In the genomic region with DNA sequence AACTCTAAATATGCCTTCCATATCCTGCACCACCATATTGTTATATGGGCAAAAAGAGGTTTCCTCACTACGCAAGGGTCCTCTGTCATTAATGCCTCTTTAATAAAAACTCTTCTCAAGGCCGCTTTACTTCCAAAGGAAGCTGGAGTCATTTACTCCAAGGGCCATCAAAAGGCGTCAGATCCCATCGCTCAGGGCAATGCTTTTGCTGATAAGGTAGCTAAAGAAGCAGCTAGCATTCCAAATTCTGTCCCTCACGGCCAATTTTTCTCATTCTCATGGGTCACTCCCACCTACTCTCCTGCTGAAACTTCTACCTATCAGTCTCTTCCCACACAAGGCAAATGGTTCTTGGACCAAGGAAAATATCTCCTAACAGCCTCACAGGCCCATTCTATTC, we compare ENCODE assay signal across 1 cellular context.
TF ChIP-seq lines count a peak whose summit lies in the region.

No MANE protein-coding gene starts in this region.

TF ChIP-seq in HepG2, 621 proteins besides CTCF, POLR2A, EP300 and RAD21:
- no peak for TF ChIP-seq ZNF841 (CRISPR knock-in tag; IDR thresholded peaks at IDR 0.05; ENCODE audit: borderline replicate concordance)
- TF ChIP-seq ZFP36L2 (CRISPR knock-in tag; IDR thresholded peaks at IDR 0.05) = no peak
- TF ChIP-seq NFRKB (IDR thresholded peaks at IDR 0.05) = no peak
- TF ChIP-seq ZZZ3 (CRISPR knock-in tag; IDR thresholded peaks at IDR 0.05; ENCODE audit: borderline replicate concordance) = no peak
- TF ChIP-seq ZBTB38 (CRISPR knock-in tag; IDR thresholded peaks at IDR 0.05) = no peak
- TF ChIP-seq ZNF280B (CRISPR knock-in tag; IDR thresholded peaks at IDR 0.05; ENCODE audit: borderline replicate concordance) = no peak
- TF ChIP-seq, protein P1, sequence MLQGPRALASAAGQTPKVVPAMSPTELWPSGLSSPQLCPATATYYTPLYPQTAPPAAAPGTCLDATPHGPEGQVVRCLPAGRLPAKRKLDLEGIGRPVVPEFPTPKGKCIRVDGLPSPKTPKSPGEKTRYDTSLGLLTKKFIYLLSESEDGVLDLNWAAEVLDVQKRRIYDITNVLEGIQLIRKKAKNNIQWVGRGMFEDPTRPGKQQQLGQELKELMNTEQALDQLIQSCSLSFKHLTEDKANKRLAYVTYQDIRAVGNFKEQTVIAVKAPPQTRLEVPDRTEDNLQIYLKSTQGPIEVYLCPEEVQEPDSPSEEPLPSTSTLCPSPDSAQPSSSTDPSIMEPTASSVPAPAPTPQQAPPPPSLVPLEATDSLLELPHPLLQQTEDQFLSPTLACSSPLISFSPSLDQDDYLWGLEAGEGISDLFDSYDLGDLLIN (CRISPR knock-in tag; IDR thresholded peaks at IDR 0.05; ENCODE audit: borderline replicate concordance) = no peak
- no peak for TF ChIP-seq HMGA1 (CRISPR knock-in tag; conservative IDR thresholded peaks at IDR 0.05)
- no peak for TF ChIP-seq ZBTB40 (IDR thresholded peaks at IDR 0.05)
- no peak for TF ChIP-seq ZBTB40 (CRISPR knock-in tag; IDR thresholded peaks at IDR 0.05)
- TF ChIP-seq MYC (CRISPR knock-in tag; IDR thresholded peaks at IDR 0.05; ENCODE audit: borderline replicate concordance) = no peak
- no peak for TF ChIP-seq ZBTB33 (CRISPR knock-in tag; IDR thresholded peaks at IDR 0.05)
